ENCODE assay signal across 8 cellular contexts in genomic region chr20:48823960-48824497, GRCh38. TPM values are rescaled to one million over a fixed set of nuclear protein-coding genes. Genes with fewer than 3 reads are reported as not detected.
DNase-seq lines count a peak whose midpoint lies in the region; ATAC-seq and TF ChIP-seq lines count a peak whose summit lies in the region.

No MANE protein-coding gene starts in this region.

- no peak overlapping the region for H3K4me3 ChIP-seq in astrocyte of the spinal cord (ENCODE audit: low read depth, low read length)

- TF ChIP-seq CTCF in astrocyte of the spinal cord (IDR thresholded peaks at IDR 0.05; ENCODE audit: low read depth, low read length), result no peak

- CTCF ChIA-PET in T-cell (lab: Charles Lee), result no interaction called here

- POLR2A ChIA-PET in T-cell (lab: Charles Lee), result interaction anchor here in 1 of 2 donors (0.7 kb wide), 1 partner anchor 55 kb away, joined by 3 read pairs; no protein-coding TSS in a partner anchor

- H3K36me3 Mint-ChIP-seq in T-cell, result no peaks in the 10 kb centered on the region
- no peaks in the 10 kb centered on the region for H3K36me3 Mint-ChIP-seq in natural killer cell treated with Interleukin-12 subunit alpha and Interleukin-12 subunit beta and Interleukin-15 and Interleukin-18, amount 100 ng/mL, for 72 hours

- H3K27me3 Mint-ChIP-seq in T-cell, result no peaks in the 10 kb centered on the region
- no peaks in the 10 kb centered on the region for H3K27me3 Mint-ChIP-seq in natural killer cell treated with Interleukin-12 subunit alpha and Interleukin-12 subunit beta and Interleukin-15 and Interleukin-18, amount 100 ng/mL, for 72 hours

- H3K4me1 Mint-ChIP-seq in T-cell, result peaks cover 6 to 80% (median 71%) of the 10 kb centered on the region in 3 donors
- H3K4me1 Mint-ChIP-seq in natural killer cell treated with Interleukin-12 subunit alpha and Interleukin-12 subunit beta and Interleukin-15 and Interleukin-18, amount 100 ng/mL, for 72 hours (ENCODE audit: low read depth in 2 of 2), result peaks cover 67 to 69% of the 10 kb centered on the region in 2 donors

- TF ChIP-seq POLR2A in GM18505 (IDR thresholded peaks at IDR 0.05; ENCODE audit: borderline replicate concordance, extremely low read depth, insufficient read depth, insufficient read length), result no peak

- no peaks in the 10 kb centered on the region for H3K9me3 Mint-ChIP-seq in T-cell
- H3K9me3 Mint-ChIP-seq in natural killer cell treated with Interleukin-12 subunit alpha and Interleukin-12 subunit beta and Interleukin-15 and Interleukin-18, amount 100 ng/mL, for 72 hours, result no peaks in the 10 kb centered on the region

- DNase-seq in SIG-M5 treated with dmso at 0.1 percent for 504 hours (lab: John Stamatoyannopoulos, UW; ENCODE audit: unreplicated experiment) (peak; percentile 72), SIG-M5 (lab: John Stamatoyannopoulos, UW) (no peak), T-cell (peak in 11 of 34 experiments; percentile 15 to 49 (median 30)), astrocyte of the spinal cord (ENCODE audit: low read depth, low spot score) (peak; percentile 81), Kasumi-1 (lab: John Stamatoyannopoulos, UW) (no peak)
- DNase-seq in natural killer cell treated with Interleukin-12 subunit alpha and Interleukin-12 subunit beta and Interleukin-15 and Interleukin-18, amount 100 ng/mL, for 72 hours (ENCODE audit: low spot score), result peak; percentile 84

- peak overlapping the region in 1 of 2 donors; percentile 98 for H3K27ac Mint-ChIP-seq in T-cell
- peak overlapping the region in 1 of 2 donors; percentile 98 for H3K27ac Mint-ChIP-seq in natural killer cell treated with Interleukin-12 subunit alpha and Interleukin-12 subunit beta and Interleukin-15 and Interleukin-18, amount 100 ng/mL, for 72 hours

- in situ Hi-C loops in astrocyte of the spinal cord (cut with HindIII; ENCODE audit: low sequenced_read_pairs), result no loop called here

- peak in 3 of 4 experiments; percentile 21 to 46 (median 26) for ATAC-seq in T-cell (replicated peaks in 1 of 4)
- peak; percentile 80 to 84 for ATAC-seq in natural killer cell treated with Interleukin-12 subunit alpha and Interleukin-12 subunit beta and Interleukin-15 and Interleukin-18, amount 100 ng/mL, for 72 hours
- no peak for ATAC-seq in GM18505 (IDR thresholded peaks at IDR 0.05; ENCODE audit: unreplicated experiment)
- no peak for ATAC-seq in GM18498 (IDR thresholded peaks at IDR 0.05; ENCODE audit: unreplicated experiment)

- peak overlapping the region; percentile 94 to 96 (median 95) for H3K4me3 Mint-ChIP-seq in T-cell
- H3K4me3 Mint-ChIP-seq in natural killer cell treated with Interleukin-12 subunit alpha and Interleukin-12 subunit beta and Interleukin-15 and Interleukin-18, amount 100 ng/mL, for 72 hours, result peak overlapping the region; percentile 85

RNA-seq across cellular contexts. Expression of gene PREX1, which starts 3.8 kb away (rescaled TPM):
- 100 to 1,000 TPM in 4 of 5 donors, 10 to 100 TPM in 1; 99.2 to 181 (median 137) TPM for total RNA-seq in T-cell
- total RNA-seq in natural killer cell treated with Interleukin-12 subunit alpha and Interleukin-12 subunit beta and Interleukin-15 and Interleukin-18, amount 100 ng/mL, for 72 hours, result 100 to 1,000 TPM; 132 to 167 TPM

Comparison
In these comparisons a context has a peak if more than half of its experiments do, and no peak if none do; other contexts are left out.
1. DNase-seq: peak in SIG-M5 treated with dmso at 0.1 percent for 504 hours (single experiment), astrocyte of the spinal cord (single experiment) and natural killer cell treated with Interleukin-12 subunit alpha and Interleukin-12 subunit beta and Interleukin-15 and Interleukin-18, amount 100 ng/mL, for 72 hours (single experiment); none in SIG-M5 (single experiment) and Kasumi-1 (0 of 2).
2. ATAC-seq: peak in T-cell (3 of 4) and natural killer cell treated with Interleukin-12 subunit alpha and Interleukin-12 subunit beta and Interleukin-15 and Interleukin-18, amount 100 ng/mL, for 72 hours (2 of 2); none in GM18505 (single experiment) and GM18498 (single experiment).